In the genomic region with DNA sequence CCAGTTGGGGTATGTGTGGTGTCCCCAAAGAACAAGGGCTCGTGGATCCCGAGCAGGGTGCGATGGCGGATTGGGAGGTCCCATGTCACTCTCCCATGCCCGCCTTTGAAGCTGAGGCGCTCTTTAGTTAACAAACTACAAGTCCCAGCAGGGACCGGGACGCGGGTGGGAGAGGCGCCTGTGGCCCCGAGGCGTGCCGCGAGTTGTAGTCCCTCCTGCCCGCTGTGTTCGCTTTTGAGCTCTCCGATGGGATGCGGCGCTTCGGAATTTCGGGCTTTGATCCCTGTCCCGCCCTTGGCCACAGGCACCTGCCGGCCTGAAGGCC, we compare ENCODE assay signal across 8 cellular contexts. TPM values are rescaled to one million over a fixed set of nuclear protein-coding genes. Genes with fewer than 3 reads are reported as not detected.
A peak's percentile ranks its signal among the peaks of the same experiment; 100 is the strongest.
DNase-seq lines count a peak whose midpoint lies in the region; ATAC-seq and TF ChIP-seq lines count a peak whose summit lies in the region.

No MANE protein-coding gene starts in this region.

- TF ChIP-seq CTCF in coronary artery (IDR thresholded peaks at IDR 0.05), result no peak
- no peak for TF ChIP-seq CTCF in lower lobe of right lung (IDR thresholded peaks at IDR 0.05)

- peaks cover 18% of the 10 kb centered on the region for H3K4me1 ChIP-seq in lower lobe of right lung

- peaks cover 42% of the 10 kb centered on the region for H3K36me3 ChIP-seq in lower lobe of right lung

- ATAC-seq in lower lobe of right lung, result peak; percentile 62 to 71

- H3K4me3 ChIP-seq in coronary artery (peak overlapping the region; percentile 77), lower lobe of right lung (peak overlapping the region; percentile 61)

- in situ Hi-C loops in KBM-7 (cut with MboI; ENCODE audit: low pct_unique_long_range_greater_than_20kb, low sequenced_read_pairs), result no loop called here

- intact Hi-C loops in lower lobe of right lung (cut with DNase I), result no loop called here

- H3K27me3 ChIP-seq in lower lobe of right lung (ENCODE audit: low read depth), result no peaks in the 10 kb centered on the region

- H3K9me3 ChIP-seq in lower lobe of right lung, result no peaks in the 10 kb centered on the region

- DNase-seq in NOMO-1 treated with DMSO at 0.1 percent for 48 hours (lab: John Stamatoyannopoulos, UW; ENCODE audit: unreplicated experiment), result peak; percentile 8
- no peak for DNase-seq in NOMO-1 treated with dmso at 0.1 percent for 144 hours (lab: John Stamatoyannopoulos, UW; ENCODE audit: unreplicated experiment)
- no peak for DNase-seq in coronary artery (ENCODE audit: low spot score)
- DNase-seq in lower lobe of right lung, result peak; percentile 70
- DNase-seq in NCI-H2196 treated with DMSO at 0.1 percent for 48 hours (lab: John Stamatoyannopoulos, UW; ENCODE audit: unreplicated experiment), result no peak
- no peak for DNase-seq in KBM-7
- DNase-seq in NCI-H2171 (lab: John Stamatoyannopoulos, UW), result no peak

- peak overlapping the region; percentile 78 to 89 for H3K27ac ChIP-seq in coronary artery
- peak overlapping the region; percentile 81 for H3K27ac ChIP-seq in lower lobe of right lung
- peak overlapping the region; percentile 84 for H3K27ac ChIP-seq in temporal lobe (ENCODE audit: low read depth, low read length)

RNA-seq across cellular contexts. Expression of a gene that starts 10.9 kb away (rescaled TPM):
- total RNA-seq in lower lobe of right lung (75.2 TPM), temporal lobe (57.5 TPM)

RNA-seq across cellular contexts. Expression of a gene that starts 24.7 kb away (rescaled TPM):
- total RNA-seq in lower lobe of right lung (0.71 TPM), temporal lobe (1.2 TPM)

RNA-seq across cellular contexts. Expression of a gene that starts 31.5 kb away (rescaled TPM):
- total RNA-seq in lower lobe of right lung (7.1 TPM), temporal lobe (19.4 TPM)

RNA-seq across cellular contexts. Expression of a gene that starts 34.3 kb away (rescaled TPM):
- total RNA-seq in lower lobe of right lung (25.8 TPM), temporal lobe (6.1 TPM)

Comparison
In these comparisons a context has a peak if more than half of its experiments do, and no peak if none do; other contexts are left out.
1. DNase-seq: peak in NOMO-1 treated with DMSO at 0.1 percent for 48 hours (single experiment) and lower lobe of right lung (single experiment); none in NOMO-1 treated with dmso at 0.1 percent for 144 hours (single experiment), coronary artery (single experiment), NCI-H2196 treated with DMSO at 0.1 percent for 48 hours (single experiment), KBM-7 (single experiment) and NCI-H2171 (single experiment).
2. Peak in every context shown above with its lines, with median percentiles within 50 percentile points of each other: H3K27ac ChIP-seq.